ENCODE assay signal across 14 cellular contexts in genomic region chr16:14509055-14509454, GRCh38.
DNase-seq lines count a peak whose midpoint lies in the region; ATAC-seq and TF ChIP-seq lines count a peak whose summit lies in the region.
"Had no signal": no experiment of that assay in that cellular context is flagged by ENCODE, and none has a peak within 500 bp of the region (broad histone marks: within the 10 kb centered on the region; RNA-seq: fewer than 3 reads in every experiment).

No MANE protein-coding gene starts in this region.

- no peak for ATAC-seq in HG02623 (IDR thresholded peaks at IDR 0.05; ENCODE audit: unreplicated experiment)
- ATAC-seq: stimulated activated effector memory CD8-positive, alpha-beta T cell treated with anti-CD3 and anti-CD28 coated beads, Interleukin-12 subunit alpha, Interleukin-12 subunit beta, amount 100 ng/mL, for 72 hours had no signal

- H3K27ac ChIP-seq in A673 (ENCODE audit: low read depth, low read length, poor library complexity, severe bottlenecking) (no peak overlapping the region), brain microvascular endothelial cell (no peak overlapping the region)

- no peak overlapping the region for H3K4me3 ChIP-seq in A673 (ENCODE audit: low read depth, low read length, poor library complexity, severe bottlenecking)
- H3K4me3 ChIP-seq in brain microvascular endothelial cell (ENCODE audit: low read depth, low read length), result no peak overlapping the region

- POLR2A ChIA-PET in A673 (lab: Charles Lee; ENCODE audit: low non-redundant PET), result no interaction called here

- BruUV-seq in A673 (replicated peaks; lab: Mats Ljungman, UMichigan), result no TSS peak

- CTCF ChIA-PET in A673 (lab: Charles Lee), result no interaction called here

- H3K36me3 ChIP-seq in A673 (ENCODE audit: insufficient read depth, low read length, poor library complexity, severe bottlenecking) (no peaks in the 10 kb centered on the region), brain microvascular endothelial cell (replicated peaks) (no peaks in the 10 kb centered on the region)

- intact Hi-C loops in A673 (cut with micrococcal nuclease; ENCODE audit: unreplicated experiment), result no loop called here

- DNase-seq in A673 (ENCODE audit: low spot score) (peak; percentile 14), LHCN-M2 (ENCODE audit: low read depth) (peak; percentile 88), brain microvascular endothelial cell (peak; percentile 71), kidney glomerular epithelial cell (lab: John Stamatoyannopoulos, UW) (peak; percentile 47), iPS-NIHi11 (ENCODE audit: low spot score) (no peak), retina (no peak), NCI-H2029 (lab: John Stamatoyannopoulos, UW) (no peak)
- DNase-seq: activated naive CD8-positive, alpha-beta T cell treated with anti-CD3 and anti-CD28 coated beads, Interleukin-2, amount 10 ng/mL, durations not matched to agents 7 days and 5 days; MM.1S; occipital lobe; RPMI8226; stimulated activated CD4-positive, alpha-beta T cell treated with anti-CD3 and anti-CD28 coated beads, Interleukin-2, amount 100 ng/mL, for 24 hours had no signal

- in situ Hi-C loops in brain microvascular endothelial cell (cut with HindIII; ENCODE audit: low pct_ligation_motif_present, low sequenced_read_pairs), result loop anchor here (25.0 kb wide), 1 partner anchor 572 kb away; no protein-coding TSS in a partner anchor

- H3K4me1 ChIP-seq in A673 (ENCODE audit: insufficient read depth, low read length, poor library complexity, severe bottlenecking), result no peaks in the 10 kb centered on the region

- H3K9me3 ChIP-seq in A673 (ENCODE audit: low read depth, low read length, poor library complexity, severe bottlenecking), result no peaks in the 10 kb centered on the region

- H3K27me3 ChIP-seq in A673 (replicated peaks; ENCODE audit: insufficient read depth, low read depth, low read length, poor library complexity), result no peaks in the 10 kb centered on the region
- H3K27me3 ChIP-seq in brain microvascular endothelial cell (replicated peaks), result no peaks in the 10 kb centered on the region

- TF ChIP-seq CTCF in A673 (conservative IDR thresholded peaks at IDR 0.05; ENCODE audit: low read depth, low read length) (no peak), brain microvascular endothelial cell (IDR thresholded peaks at IDR 0.05; ENCODE audit: low read depth, low read length, missing control alignments) (no peak)

Comparison
In these comparisons a context has a peak if more than half of its experiments do, and no peak if none do; other contexts are left out.
1. DNase-seq: peak in A673 (single experiment), LHCN-M2 (single experiment), brain microvascular endothelial cell (single experiment) and kidney glomerular epithelial cell (single experiment); none in iPS-NIHi11 (single experiment), retina (single experiment) and NCI-H2029 (single experiment).